In the genomic region with DNA sequence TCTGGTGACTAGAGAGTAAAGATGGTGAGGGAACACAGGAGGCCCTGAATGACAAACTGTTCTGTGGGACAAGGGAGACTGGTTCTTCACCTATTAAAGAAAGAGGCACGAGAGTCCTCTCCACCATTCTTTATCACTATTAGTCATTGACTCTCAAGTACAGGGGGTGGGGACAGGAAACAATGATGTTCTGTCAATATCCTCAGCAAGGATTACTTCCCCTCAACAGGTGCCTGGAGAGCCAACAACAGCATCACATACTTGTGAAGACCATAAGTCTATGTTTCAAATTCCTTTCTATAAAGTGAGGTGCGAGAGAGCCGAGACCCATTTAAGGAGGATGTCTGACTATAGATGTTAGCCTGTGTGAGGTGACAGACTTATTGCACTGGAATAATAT, we compare ENCODE assay signal across 18 cellular contexts.
DNase-seq lines count a peak whose midpoint lies in the region; ATAC-seq lines count a peak whose summit lies in the region.
"Had no signal": no experiment of that assay in that cellular context is flagged by ENCODE, and none has a peak within 500 bp of the region (broad histone marks: within the 10 kb centered on the region; RNA-seq: fewer than 3 reads in every experiment).

No MANE protein-coding gene starts in this region.

- H3K36me3 Mint-ChIP-seq in activated T-cell treated with anti-CD3 and anti-CD28 coated beads, Interleukin-2, amount 50 U/mL, for 24 hours (ENCODE audit: low read depth) = no peaks in the 10 kb centered on the region
- H3K36me3 Mint-ChIP-seq in stimulated activated naive B cell treated with anti-CD40 and anti-IgM and Interleukin-4, amounts not matched to agents 10 μg/mL and 1 μg/mL and 100 μg/mL, for 72 hours = peaks cover 0 to 4% of the 10 kb centered on the region in 2 donors
- H3K36me3 Mint-ChIP-seq: activated naive CD4-positive, alpha-beta T cell treated with anti-CD3 and anti-CD28 coated beads, Interleukin-2, amount 50 U/mL, for 24 hours had no signal

- ATAC-seq in GM21423 (IDR thresholded peaks at IDR 0.05; ENCODE audit: unreplicated experiment) (peak; percentile 46), GM21737 (IDR thresholded peaks at IDR 0.05; ENCODE audit: unreplicated experiment) (no peak)
- ATAC-seq in stimulated activated naive B cell treated with anti-CD40 and anti-IgM and Interleukin-4, amounts not matched to agents 10 μg/mL and 1 μg/mL and 100 μg/mL, for 72 hours (replicated peaks) = peak; percentile 44 to 57

- peak overlapping the region; percentile 100 for H3K27ac ChIP-seq in Karpas-422 (ENCODE audit: low read length)
- H3K27ac ChIP-seq: KMS-11, sigmoid colon had no signal

- H3K36me3 ChIP-seq in Karpas-422 (ENCODE audit: insufficient read depth, low read length) = no peaks in the 10 kb centered on the region
- H3K36me3 ChIP-seq: sigmoid colon had no signal

- H3K4me3 Mint-ChIP-seq in activated T-cell treated with anti-CD3 and anti-CD28 coated beads, Interleukin-2, amount 50 U/mL, for 24 hours = no peak overlapping the region
- no peak overlapping the region for H3K4me3 Mint-ChIP-seq in stimulated activated naive B cell treated with anti-CD40 and anti-IgM and Interleukin-4, amounts not matched to agents 10 μg/mL and 1 μg/mL and 100 μg/mL, for 72 hours
- H3K4me3 Mint-ChIP-seq: activated naive CD4-positive, alpha-beta T cell treated with anti-CD3 and anti-CD28 coated beads, Interleukin-2, amount 50 U/mL, for 24 hours; central memory CD8-positive, alpha-beta T cell; stimulated activated naive CD8-positive, alpha-beta T cell treated with anti-CD3 and anti-CD28 coated beads, Interleukin-15, Interleukin-2, amounts not matched to agents 100 ng/mL and 50 ng/mL, for 24 hours had no signal

- H3K9ac ChIP-seq in Karpas-422 (ENCODE audit: low read length) = peak overlapping the region; percentile 78
- H3K9ac ChIP-seq: KMS-11 had no signal

- no peak overlapping the region for H3K4me3 ChIP-seq in Karpas-422 (ENCODE audit: low read length)
- H3K4me3 ChIP-seq: sigmoid colon had no signal

- no peaks in the 10 kb centered on the region for H3K27me3 ChIP-seq in Karpas-422 (ENCODE audit: low read length)
- H3K27me3 ChIP-seq: sigmoid colon had no signal

- H3K27ac Mint-ChIP-seq in activated T-cell treated with anti-CD3 and anti-CD28 coated beads, Interleukin-2, amount 50 U/mL, for 24 hours = peak overlapping the region; percentile 26
- no peak overlapping the region for H3K27ac Mint-ChIP-seq in stimulated activated naive B cell treated with anti-CD40 and anti-IgM and Interleukin-4, amounts not matched to agents 10 μg/mL and 1 μg/mL and 100 μg/mL, for 72 hours
- H3K27ac Mint-ChIP-seq: activated naive CD4-positive, alpha-beta T cell treated with anti-CD3 and anti-CD28 coated beads, Interleukin-2, amount 50 U/mL, for 24 hours had no signal

- H3K9me3 Mint-ChIP-seq in activated T-cell treated with anti-CD3 and anti-CD28 coated beads, Interleukin-2, amount 50 U/mL, for 24 hours = no peaks in the 10 kb centered on the region
- H3K9me3 Mint-ChIP-seq in stimulated activated naive B cell treated with anti-CD40 and anti-IgM and Interleukin-4, amounts not matched to agents 10 μg/mL and 1 μg/mL and 100 μg/mL, for 72 hours = no peaks in the 10 kb centered on the region
- H3K9me3 Mint-ChIP-seq: activated naive CD4-positive, alpha-beta T cell treated with anti-CD3 and anti-CD28 coated beads, Interleukin-2, amount 50 U/mL, for 24 hours; central memory CD8-positive, alpha-beta T cell; stimulated activated naive CD8-positive, alpha-beta T cell treated with anti-CD3 and anti-CD28 coated beads, Interleukin-15, Interleukin-2, amounts not matched to agents 100 ng/mL and 50 ng/mL, for 24 hours had no signal

- no peak for DNase-seq in activated T-cell treated with anti-CD3 and anti-CD28 coated beads, Interleukin-2, amount 50 U/mL, for 24 hours
- DNase-seq in activated T-cell treated with anti-CD3 and anti-CD28 coated beads, Interleukin-2, amount 50 U/mL, for 48 hours = no peak
- DNase-seq in Karpas-422 = peak; percentile 58
- DNase-seq in stimulated activated naive B cell treated with anti-CD40 and anti-IgM and Interleukin-4, amounts not matched to agents 10 μg/mL and 1 μg/mL and 100 μg/mL, for 72 hours = no peak
- no peak for DNase-seq in SHP77 treated with DMSO at 0.1 percent for 48 hours (lab: John Stamatoyannopoulos, UW)
- no peak for DNase-seq in activated CD4-positive, alpha-beta T cell treated with anti-CD3 and anti-CD28 coated beads for 48 hours
- DNase-seq: activated CD8-positive, alpha-beta memory T cell treated with anti-CD3 and anti-CD28 coated beads, Interleukin-2, amount 50 U/mL, for 48 hours; midbrain; NCI-H1417 treated with DMSO at 0.1 percent for 48 hours; NCI-H446 treated with DMSO at 0.1 percent for 48 hours; occipital lobe; sigmoid colon had no signal

- no peaks in the 10 kb centered on the region for H3K9me2 ChIP-seq in Karpas-422 (replicated peaks; ENCODE audit: insufficient read depth, low read length)

- peaks cover 11% of the 10 kb centered on the region for H3K4me1 Mint-ChIP-seq in activated T-cell treated with anti-CD3 and anti-CD28 coated beads, Interleukin-2, amount 50 U/mL, for 24 hours (ENCODE audit: low read depth)
- H3K4me1 Mint-ChIP-seq in stimulated activated naive B cell treated with anti-CD40 and anti-IgM and Interleukin-4, amounts not matched to agents 10 μg/mL and 1 μg/mL and 100 μg/mL, for 72 hours = peaks cover 23 to 24% of the 10 kb centered on the region in 2 donors
- H3K4me1 Mint-ChIP-seq: activated naive CD4-positive, alpha-beta T cell treated with anti-CD3 and anti-CD28 coated beads, Interleukin-2, amount 50 U/mL, for 24 hours had no signal

- no peaks in the 10 kb centered on the region for H3K27me3 Mint-ChIP-seq in activated T-cell treated with anti-CD3 and anti-CD28 coated beads, Interleukin-2, amount 50 U/mL, for 24 hours
- H3K27me3 Mint-ChIP-seq in stimulated activated naive B cell treated with anti-CD40 and anti-IgM and Interleukin-4, amounts not matched to agents 10 μg/mL and 1 μg/mL and 100 μg/mL, for 72 hours = no peaks in the 10 kb centered on the region
- H3K27me3 Mint-ChIP-seq: activated naive CD4-positive, alpha-beta T cell treated with anti-CD3 and anti-CD28 coated beads, Interleukin-2, amount 50 U/mL, for 24 hours; central memory CD8-positive, alpha-beta T cell; stimulated activated naive CD8-positive, alpha-beta T cell treated with anti-CD3 and anti-CD28 coated beads, Interleukin-15, Interleukin-2, amounts not matched to agents 100 ng/mL and 50 ng/mL, for 24 hours had no signal

- H3K9me3 ChIP-seq in Karpas-422 (ENCODE audit: low read length) = no peaks in the 10 kb centered on the region
- H3K9me3 ChIP-seq: sigmoid colon had no signal

- H4K20me1 ChIP-seq in Karpas-422 (ENCODE audit: insufficient read depth, low read depth, low read length) = no peaks in the 10 kb centered on the region

- H3K4me1 ChIP-seq in Karpas-422 (ENCODE audit: low read length) = peaks cover 88% of the 10 kb centered on the region

- H3K4me2 ChIP-seq in Karpas-422 (ENCODE audit: low read depth, low read length, poor library complexity, severe bottlenecking) = peak overlapping the region; percentile 93
- H3K4me2 ChIP-seq: KMS-11 had no signal

- peaks cover 57% of the 10 kb centered on the region for H3K79me2 ChIP-seq in Karpas-422 (ENCODE audit: low read length)

- H2AFZ ChIP-seq in Karpas-422 (ENCODE audit: low read length) = no peak overlapping the region
